In genomic region chr14:24887623-24888304, GRCh38 we compare ENCODE assay signal across 15 cellular contexts.
"Had no signal": no experiment of that assay in that cellular context is flagged by ENCODE, and none has a peak within 500 bp of the region (broad histone marks: within the 10 kb centered on the region; RNA-seq: fewer than 3 reads in every experiment).

No MANE protein-coding gene starts in this region.

- H3K4me2 ChIP-seq: neural progenitor cell had no signal

- DNase-seq: activated B cell treated with CpG ODN at 0.5 μM for 24 hours; activated CD4-positive, alpha-beta T cell treated with anti-CD3 and anti-CD28 coated beads, Interleukin-2, amount 50 U/mL, for 1 hour; activated naive CD4-positive, alpha-beta T cell treated with anti-CD3 and anti-CD28 coated beads, Interleukin-2, amount 50 U/mL, for 16 hours; activated T-cell treated with anti-CD3 and anti-CD28 coated beads for 4 hours; amniotic stem cell; esophagus squamous epithelium; foreskin fibroblast; islet precursor cell; ovary; stimulated activated CD4-positive, alpha-beta T cell treated with anti-CD3 and anti-CD28 coated beads, Interleukin-4, amount 100 ng/mL, for 4 hours; stimulated activated naive CD8-positive, alpha-beta T cell treated with anti-CD3 and anti-CD28 coated beads, Interleukin-15, amount 100 ng/mL, for 72 hours; testis had no signal

- H3K27ac ChIP-seq: esophagus squamous epithelium, neural progenitor cell, ovary, testis had no signal

- H3K4me1 ChIP-seq: esophagus squamous epithelium, neural progenitor cell, testis had no signal

- H3K9me3 ChIP-seq: ovary, testis had no signal

- FAIRE-seq: endometrium had no signal

- H3K4me3 ChIP-seq: esophagus squamous epithelium, neural progenitor cell, ovary, testis had no signal

- ATAC-seq: activated T-helper 17 cell treated with anti-CD3 and anti-CD28 coated beads, Interleukin-2, amount 50 U/mL, for 72 hours; stimulated activated naive CD8-positive, alpha-beta T cell treated with anti-CD3 and anti-CD28 coated beads, Interleukin-15, amount 100 ng/mL, for 72 hours had no signal
